Comparison of ENCODE assay signal across 22 cellular contexts in genomic region chr4:142169216-142169615, GRCh38.
A peak's percentile ranks its signal among the peaks of the same experiment; 100 is the strongest.
DNase-seq lines count a peak whose midpoint lies in the region; ATAC-seq, FAIRE-seq and TF ChIP-seq lines count a peak whose summit lies in the region.
"Had no signal": no experiment of that assay in that cellular context is flagged by ENCODE, and none has a peak within 500 bp of the region (broad histone marks: within the 10 kb centered on the region; RNA-seq: fewer than 3 reads in every experiment).

No MANE protein-coding gene starts in this region.

- no peaks in the 10 kb centered on the region for H3K36me3 ChIP-seq in mesendoderm (ENCODE audit: control insufficient read depth, insufficient read depth, low read length)
- H3K36me3 ChIP-seq in gastrocnemius medialis = peaks cover 0 to 14% of the 10 kb centered on the region in 2 donors
- H3K36me3 ChIP-seq: BLaER1 had no signal

- no peak overlapping the region for H4K8ac ChIP-seq in mesendoderm (ENCODE audit: low read depth, low read length)

- FAIRE-seq in G401.6 (lab: Jason Lieb, UNC) = peak; percentile 79
- FAIRE-seq: GM12878, GM18507, H54 had no signal

- no peak overlapping the region for H3K4me2 ChIP-seq in mesendoderm (ENCODE audit: low read length)
- H3K4me2 ChIP-seq: BLaER1 had no signal

- H3K4me1 ChIP-seq in mesendoderm (ENCODE audit: control insufficient read depth, low read depth, low read length) = no peaks in the 10 kb centered on the region
- no peaks in the 10 kb centered on the region for H3K4me1 ChIP-seq in gastrocnemius medialis
- H3K4me1 ChIP-seq: BLaER1, Caco-2 had no signal

- H3K27me3 Mint-ChIP-seq in chondrocyte (ENCODE audit: low read depth) (no peaks in the 10 kb centered on the region), osteocyte (ENCODE audit: unreplicated experiment) (no peaks in the 10 kb centered on the region)
- H3K27me3 Mint-ChIP-seq: B cell; CD4-positive, CD25-positive, alpha-beta regulatory T cell had no signal

- H3K18ac ChIP-seq in mesendoderm (ENCODE audit: low read length) = no peak overlapping the region

- H3K27ac Mint-ChIP-seq in chondrocyte (ENCODE audit: unreplicated experiment) = peak overlapping the region; percentile 47
- peak overlapping the region; percentile 61 for H3K27ac Mint-ChIP-seq in osteocyte (ENCODE audit: unreplicated experiment)
- H3K27ac Mint-ChIP-seq: B cell; CD4-positive, CD25-positive, alpha-beta regulatory T cell; CD8-positive, alpha-beta T cell had no signal

- peak; percentile 3 for DNase-seq in AG10803 (ENCODE audit: low read depth)
- DNase-seq in chondrocyte (ENCODE audit: low spot score) = no peak
- DNase-seq in osteocyte (ENCODE audit: extremely low spot score, unreplicated experiment) = no peak
- DNase-seq in GM13977 (ENCODE audit: low spot score) = no peak
- DNase-seq in left colon = no peak
- DNase-seq in mesendoderm = no peak
- no peak for DNase-seq in gastrocnemius medialis
- DNase-seq: 8988T; Caco-2; CD4-positive, CD25-positive, alpha-beta regulatory T cell; CD8-positive, alpha-beta T cell; DMS153; DND-41; GOT3; HCEC 1CT had no signal

- no peak overlapping the region for H2BK120ac ChIP-seq in mesendoderm (ENCODE audit: low read depth, low read length)

- no peak overlapping the region for H2BK5ac ChIP-seq in mesendoderm (ENCODE audit: low read length)

- ATAC-seq in left colon (no peak), gastrocnemius medialis (no peak)
- ATAC-seq: CD8-positive, alpha-beta T cell; GM12878 had no signal

- no peak overlapping the region for H3K4me3 ChIP-seq in AG10803 (ENCODE audit: low read length)
- no peak overlapping the region for H3K4me3 ChIP-seq in mesendoderm (ENCODE audit: low read length)
- H3K4me3 ChIP-seq in gastrocnemius medialis = no peak overlapping the region
- H3K4me3 ChIP-seq: BLaER1, GM12878 had no signal

- H3K4me3 Mint-ChIP-seq in chondrocyte (ENCODE audit: unreplicated experiment) (no peak overlapping the region), osteocyte (ENCODE audit: unreplicated experiment) (no peak overlapping the region)
- H3K4me3 Mint-ChIP-seq: B cell; CD4-positive, CD25-positive, alpha-beta regulatory T cell; CD8-positive, alpha-beta T cell had no signal

- no peaks in the 10 kb centered on the region for H3K79me2 ChIP-seq in mesendoderm (ENCODE audit: control insufficient read depth, insufficient read depth, low read length)

- no peak overlapping the region for H2BK15ac ChIP-seq in mesendoderm (replicated peaks; ENCODE audit: low read depth)

- intact Hi-C loops in left colon (cut with DNase I, micrococcal nuclease) = no loop called here
- intact Hi-C loops in gastrocnemius medialis (cut with DNase I; ENCODE audit: low total_unique reads) = no loop called here

- no peaks in the 10 kb centered on the region for H3K27me3 ChIP-seq in mesendoderm (ENCODE audit: insufficient read depth, low read length, poor library complexity)
- no peaks in the 10 kb centered on the region for H3K27me3 ChIP-seq in gastrocnemius medialis
- H3K27me3 ChIP-seq: BLaER1 had no signal

- H3K79me1 ChIP-seq in mesendoderm (ENCODE audit: low read length) = no peaks in the 10 kb centered on the region

- no peak overlapping the region for H3K27ac ChIP-seq in mesendoderm (ENCODE audit: low read depth, low read length)
- no peak overlapping the region for H3K27ac ChIP-seq in gastrocnemius medialis
- H3K27ac ChIP-seq: BLaER1, C4-2B had no signal

- H2AK5ac ChIP-seq in mesendoderm (ENCODE audit: low read length) = no peak overlapping the region

- H3K9me3 Mint-ChIP-seq in chondrocyte (ENCODE audit: low read depth) = no peaks in the 10 kb centered on the region
- H3K9me3 Mint-ChIP-seq in osteocyte (ENCODE audit: unreplicated experiment) = no peaks in the 10 kb centered on the region
- H3K9me3 Mint-ChIP-seq: CD4-positive, CD25-positive, alpha-beta regulatory T cell; CD8-positive, alpha-beta T cell had no signal

- no peak overlapping the region for H3K9ac ChIP-seq in mesendoderm (ENCODE audit: low read length)
- H3K9ac ChIP-seq: BLaER1 had no signal

- H3K56ac ChIP-seq in mesendoderm (ENCODE audit: low read length) = no peak overlapping the region

- no peak overlapping the region for H4K5ac ChIP-seq in mesendoderm (ENCODE audit: low read length)

- TF ChIP-seq CTCF in AG10803 (conservative IDR thresholded peaks at IDR 0.05; ENCODE audit: low read length) (no peak), chondrocyte (IDR thresholded peaks at IDR 0.05) (no peak), osteocyte (IDR thresholded peaks at IDR 0.05) (no peak), GM13977 (IDR thresholded peaks at IDR 0.05; ENCODE audit: extremely low read depth, insufficient read depth, missing control alignments) (no peak), gastrocnemius medialis (IDR thresholded peaks at IDR 0.05 in 4 of 5, conservative IDR thresholded peaks at IDR 0.05 in 1 of 5) (no peak)

- H3K9me3 ChIP-seq in gastrocnemius medialis = no peaks in the 10 kb centered on the region
- H3K9me3 ChIP-seq: BLaER1, Caco-2 had no signal

- TF ChIP-seq POLR2A in gastrocnemius medialis (IDR thresholded peaks at IDR 0.05) = no peak

- in situ Hi-C loops in GM13977 (cut with MboI; ENCODE audit: low pct_unique_long_range_greater_than_20kb, low sequenced_read_pairs, unreplicated experiment) = no loop called here
- in situ Hi-C loops in gastrocnemius medialis (cut with MboI; ENCODE audit: low sequenced_read_pairs in 4 of 4) = no loop called here

- H3K4me1 Mint-ChIP-seq in chondrocyte (ENCODE audit: low read depth) = peaks cover 57% of the 10 kb centered on the region
- peaks cover 49% of the 10 kb centered on the region for H3K4me1 Mint-ChIP-seq in osteocyte (ENCODE audit: unreplicated experiment)
- H3K4me1 Mint-ChIP-seq: B cell had no signal

- H3K23ac ChIP-seq in mesendoderm (ENCODE audit: low read length) = no peak overlapping the region

- H3K36me3 Mint-ChIP-seq in chondrocyte (ENCODE audit: low read depth) = peaks cover 7% of the 10 kb centered on the region
- peaks cover 9% of the 10 kb centered on the region for H3K36me3 Mint-ChIP-seq in osteocyte (ENCODE audit: unreplicated experiment)

- no peak overlapping the region for H3K4ac ChIP-seq in mesendoderm (ENCODE audit: low read depth, low read length)
